Comparison of ENCODE assay signal across 36 cellular contexts in the genomic region with DNA sequence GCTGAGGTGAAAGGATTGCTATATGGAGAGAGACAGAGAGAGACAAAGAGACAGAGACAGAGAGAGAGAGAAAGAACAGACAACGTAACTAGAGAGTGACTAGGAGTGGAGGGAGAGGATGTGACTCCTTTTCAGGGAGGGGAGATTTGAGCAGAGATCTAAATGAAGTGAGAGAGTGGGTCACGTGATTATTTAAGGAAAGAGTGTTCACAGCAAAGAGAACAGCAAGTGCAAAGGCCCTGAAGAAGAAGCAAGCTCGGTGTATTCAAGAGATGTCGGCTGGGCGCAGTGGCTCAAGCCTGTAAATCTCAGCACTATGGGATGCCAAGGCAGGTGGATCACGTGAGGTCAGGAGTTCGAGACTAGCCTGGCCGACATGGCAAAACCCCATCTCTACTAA.
"Had no signal": no experiment of that assay in that cellular context is flagged by ENCODE, and none has a peak within 500 bp of the region (broad histone marks: within the 10 kb centered on the region; RNA-seq: fewer than 3 reads in every experiment).

No MANE protein-coding gene starts in this region.

- H3K27ac ChIP-seq: ascending aorta, body of pancreas, brain microvascular endothelial cell, breast epithelium, VCaP had no signal

- DNase-seq: activated B cell treated with CpG ODN at 0.5 μM for 24 hours; activated CD4-positive, alpha-beta memory T cell treated with anti-CD3 and anti-CD28 coated beads for 36 hours; activated CD4-positive, alpha-beta T cell treated with anti-CD3 and anti-CD28 coated beads for 4 hours; activated CD4-positive, alpha-beta T cell treated with anti-CD3 and anti-CD28 coated beads, Interleukin-2, amount 10 ng/mL, durations not matched to agents 24 days and 14 days; activated CD4-positive, alpha-beta T cell treated with anti-CD3 and anti-CD28 coated beads, Interleukin-2, amount 50 U/mL, for 1 hour; activated CD4-positive, alpha-beta T cell treated with anti-CD3 and anti-CD28 coated beads, Interleukin-2, amount 50 U/mL, for 4 hours; activated CD4-positive, CD25-positive, alpha-beta regulatory T cell treated with anti-CD3 and anti-CD28 coated beads, Interleukin-2, amount 50 U/mL, for 72 hours; activated CD8-positive, alpha-beta memory T cell treated with anti-CD3 and anti-CD28 coated beads, Interleukin-2, amount 50 U/mL, for 4 hours; activated CD8-positive, alpha-beta T cell treated with anti-CD3 and anti-CD28 coated beads for 36 hours; activated effector memory CD4-positive, alpha-beta T cell treated with anti-CD3 and anti-CD28 coated beads, Interleukin-2, amount 50 U/mL, for 16 hours; activated naive CD4-positive, alpha-beta T cell treated with anti-CD3 and anti-CD28 coated beads, Interleukin-2, amount 10 ng/mL, durations not matched to agents 7 days and 5 days; activated naive CD4-positive, alpha-beta T cell treated with Interleukin-2 at 50 U/mL for 16 hours; activated naive CD8-positive, alpha-beta T cell treated with anti-CD3 and anti-CD28 coated beads, Interleukin-2, amount 10 ng/mL, durations not matched to agents 7 days and 5 days; activated naive CD8-positive, alpha-beta T cell treated with anti-CD3 and anti-CD28 coated beads, Interleukin-2, amount 50 U/mL, for 24 hours; activated T-cell treated with anti-CD3 and anti-CD28 coated beads for 4 hours; activated T-cell treated with anti-CD3 and anti-CD28 coated beads, Interleukin-2, amount 50 U/mL, for 1 hour; activated T-cell treated with anti-CD3 and anti-CD28 coated beads, Interleukin-2, amount 50 U/mL, for 4 hours; activated T-cell treated with anti-CD3 and anti-CD28 coated beads, Interleukin-2, amount 50 U/mL, for 72 hours; amygdala; anterior cingulate cortex; body of pancreas; brain microvascular endothelial cell; central memory CD4-positive, alpha-beta T cell; T-helper 1 cell; T-helper 2 cell; T-helper 9 cell had no signal

- H3K9me3 Mint-ChIP-seq: activated B cell treated with CpG ODN at 0.5 μM for 24 hours; activated CD4-positive, alpha-beta memory T cell treated with anti-CD3 and anti-CD28 coated beads for 36 hours; activated CD4-positive, alpha-beta T cell treated with anti-CD3 and anti-CD28 coated beads, Interleukin-2, amount 10 ng/mL, durations not matched to agents 24 days and 14 days; activated CD8-positive, alpha-beta T cell treated with anti-CD3 and anti-CD28 coated beads for 36 hours; activated naive CD4-positive, alpha-beta T cell treated with anti-CD3 and anti-CD28 coated beads, Interleukin-2, amount 10 ng/mL, durations not matched to agents 7 days and 5 days; activated naive CD4-positive, alpha-beta T cell treated with anti-CD3 and anti-CD28 coated beads, Interleukin-2, amount 50 U/mL, for 24 hours; activated naive CD8-positive, alpha-beta T cell treated with anti-CD3 and anti-CD28 coated beads, Interleukin-2, amount 10 ng/mL, durations not matched to agents 7 days and 5 days; activated naive CD8-positive, alpha-beta T cell treated with anti-CD3 and anti-CD28 coated beads, Interleukin-2, amount 50 U/mL, for 24 hours; activated T-cell treated with anti-CD3 and anti-CD28 coated beads, Interleukin-2, amount 50 U/mL, for 4 hours; activated T-cell treated with anti-CD3 and anti-CD28 coated beads, Interleukin-2, amount 50 U/mL, for 72 hours; activated T-helper 1 cell treated with anti-CD3 and anti-CD28 coated beads, Interleukin-12 subunit alpha, Interleukin-12 subunit beta, Interleukin-2, Interleukin-4 antibody, amounts not matched to agents 30 ng/mL and 10 ng/mL and 1 ng/mL, durations not matched to agents 14 hours and 24 hours and 36 hours; activated T-helper 17 cell treated with anti-CD3 and anti-CD28 coated beads, Interleukin-2, amount 50 U/mL, for 72 hours; T-helper 1 cell treated with Interleukin-12 subunit alpha and Interleukin-12 subunit beta and Interleukin-4 antibody, amounts not matched to agents 30 μg/mL and 1 μg/mL, for 36 hours; T-helper 2 cell treated with Interferon-gamma antibody and Interleukin-4, amounts not matched to agents 5 μg/mL and 100 μg/mL, for 36 hours had no signal

- H3K27me3 ChIP-seq: ascending aorta, body of pancreas, brain microvascular endothelial cell, breast epithelium had no signal

- H3K4me1 Mint-ChIP-seq: activated B cell treated with CpG ODN at 0.5 μM for 24 hours; activated naive CD4-positive, alpha-beta T cell treated with anti-CD3 and anti-CD28 coated beads, Interleukin-2, amount 10 ng/mL, durations not matched to agents 7 days and 5 days; activated naive CD4-positive, alpha-beta T cell treated with anti-CD3 and anti-CD28 coated beads, Interleukin-2, amount 50 U/mL, for 24 hours; activated T-helper 17 cell treated with anti-CD3 and anti-CD28 coated beads, Interleukin-2, amount 50 U/mL, for 72 hours had no signal

- H3K9me3 ChIP-seq: ascending aorta, body of pancreas, breast epithelium had no signal

- H3K36me3 Mint-ChIP-seq: activated CD4-positive, alpha-beta memory T cell treated with anti-CD3 and anti-CD28 coated beads for 36 hours; activated naive CD4-positive, alpha-beta T cell treated with anti-CD3 and anti-CD28 coated beads, Interleukin-2, amount 10 ng/mL, durations not matched to agents 7 days and 5 days; activated naive CD4-positive, alpha-beta T cell treated with anti-CD3 and anti-CD28 coated beads, Interleukin-2, amount 50 U/mL, for 24 hours; activated naive CD8-positive, alpha-beta T cell; activated naive CD8-positive, alpha-beta T cell treated with anti-CD3 and anti-CD28 coated beads, Interleukin-2, amount 10 ng/mL, durations not matched to agents 7 days and 5 days had no signal

- H3K4me3 ChIP-seq: ascending aorta, body of pancreas, breast epithelium had no signal

- H3K4me3 Mint-ChIP-seq: activated B cell treated with CpG ODN at 0.5 μM for 24 hours; activated CD4-positive, alpha-beta memory T cell treated with anti-CD3 and anti-CD28 coated beads for 36 hours; activated CD4-positive, alpha-beta T cell treated with anti-CD3 and anti-CD28 coated beads, Interleukin-2, amount 10 ng/mL, durations not matched to agents 24 days and 14 days; activated CD8-positive, alpha-beta T cell treated with anti-CD3 and anti-CD28 coated beads for 36 hours; activated naive CD4-positive, alpha-beta T cell treated with anti-CD3 and anti-CD28 coated beads, Interleukin-2, amount 10 ng/mL, durations not matched to agents 7 days and 5 days; activated naive CD4-positive, alpha-beta T cell treated with anti-CD3 and anti-CD28 coated beads, Interleukin-2, amount 50 U/mL, for 24 hours; activated naive CD8-positive, alpha-beta T cell; activated naive CD8-positive, alpha-beta T cell treated with anti-CD3 and anti-CD28 coated beads, Interleukin-2, amount 10 ng/mL, durations not matched to agents 7 days and 5 days; activated naive CD8-positive, alpha-beta T cell treated with anti-CD3 and anti-CD28 coated beads, Interleukin-2, amount 50 U/mL, for 24 hours; activated T-cell treated with anti-CD3 and anti-CD28 coated beads, Interleukin-2, amount 50 U/mL, for 4 hours; activated T-cell treated with anti-CD3 and anti-CD28 coated beads, Interleukin-2, amount 50 U/mL, for 72 hours; activated T-helper 1 cell treated with anti-CD3 and anti-CD28 coated beads, Interleukin-12 subunit alpha, Interleukin-12 subunit beta, Interleukin-2, Interleukin-4 antibody, amounts not matched to agents 30 ng/mL and 10 ng/mL and 1 ng/mL, durations not matched to agents 14 hours and 24 hours and 36 hours; activated T-helper 17 cell treated with anti-CD3 and anti-CD28 coated beads, Interleukin-2, amount 50 U/mL, for 72 hours; T-helper 1 cell treated with Interleukin-12 subunit alpha and Interleukin-12 subunit beta and Interleukin-4 antibody, amounts not matched to agents 30 μg/mL and 1 μg/mL, for 36 hours; T-helper 2 cell treated with Interferon-gamma antibody and Interleukin-4, amounts not matched to agents 5 μg/mL and 100 μg/mL, for 36 hours had no signal

- ATAC-seq: activated CD8-positive, alpha-beta T cell treated with anti-CD3 and anti-CD28 coated beads for 36 hours; activated naive CD8-positive, alpha-beta T cell treated with anti-CD3 and anti-CD28 coated beads, Interleukin-2, amount 50 U/mL, for 24 hours; activated T-cell treated with anti-CD3 and anti-CD28 coated beads, Interleukin-2, amount 50 U/mL, for 4 hours; activated T-cell treated with anti-CD3 and anti-CD28 coated beads, Interleukin-2, amount 50 U/mL, for 72 hours; activated T-helper 17 cell treated with anti-CD3 and anti-CD28 coated beads, Interleukin-2, amount 50 U/mL, for 72 hours; body of pancreas had no signal

- H3K27ac Mint-ChIP-seq: activated B cell treated with CpG ODN at 0.5 μM for 24 hours; activated CD4-positive, alpha-beta memory T cell treated with anti-CD3 and anti-CD28 coated beads for 36 hours; activated CD4-positive, alpha-beta T cell treated with anti-CD3 and anti-CD28 coated beads, Interleukin-2, amount 10 ng/mL, durations not matched to agents 24 days and 14 days; activated CD8-positive, alpha-beta T cell treated with anti-CD3 and anti-CD28 coated beads for 36 hours; activated naive CD4-positive, alpha-beta T cell treated with anti-CD3 and anti-CD28 coated beads, Interleukin-2, amount 10 ng/mL, durations not matched to agents 7 days and 5 days; activated naive CD4-positive, alpha-beta T cell treated with anti-CD3 and anti-CD28 coated beads, Interleukin-2, amount 50 U/mL, for 24 hours; activated naive CD8-positive, alpha-beta T cell; activated naive CD8-positive, alpha-beta T cell treated with anti-CD3 and anti-CD28 coated beads, Interleukin-2, amount 10 ng/mL, durations not matched to agents 7 days and 5 days; activated naive CD8-positive, alpha-beta T cell treated with anti-CD3 and anti-CD28 coated beads, Interleukin-2, amount 50 U/mL, for 24 hours; activated T-cell treated with anti-CD3 and anti-CD28 coated beads, Interleukin-2, amount 50 U/mL, for 72 hours; activated T-helper 1 cell treated with anti-CD3 and anti-CD28 coated beads, Interleukin-12 subunit alpha, Interleukin-12 subunit beta, Interleukin-2, Interleukin-4 antibody, amounts not matched to agents 30 ng/mL and 10 ng/mL and 1 ng/mL, durations not matched to agents 14 hours and 24 hours and 36 hours; activated T-helper 17 cell treated with anti-CD3 and anti-CD28 coated beads, Interleukin-2, amount 50 U/mL, for 72 hours; T-helper 1 cell treated with Interleukin-12 subunit alpha and Interleukin-12 subunit beta and Interleukin-4 antibody, amounts not matched to agents 30 μg/mL and 1 μg/mL, for 36 hours; T-helper 2 cell treated with Interferon-gamma antibody and Interleukin-4, amounts not matched to agents 5 μg/mL and 100 μg/mL, for 36 hours had no signal

- H3K36me3 ChIP-seq: ascending aorta, brain microvascular endothelial cell, breast epithelium had no signal

- H3K4me1 ChIP-seq: ascending aorta, body of pancreas, breast epithelium had no signal

- FAIRE-seq: TTC549 had no signal
